ENCODE assay signal across 18 cellular contexts in the genomic region with DNA sequence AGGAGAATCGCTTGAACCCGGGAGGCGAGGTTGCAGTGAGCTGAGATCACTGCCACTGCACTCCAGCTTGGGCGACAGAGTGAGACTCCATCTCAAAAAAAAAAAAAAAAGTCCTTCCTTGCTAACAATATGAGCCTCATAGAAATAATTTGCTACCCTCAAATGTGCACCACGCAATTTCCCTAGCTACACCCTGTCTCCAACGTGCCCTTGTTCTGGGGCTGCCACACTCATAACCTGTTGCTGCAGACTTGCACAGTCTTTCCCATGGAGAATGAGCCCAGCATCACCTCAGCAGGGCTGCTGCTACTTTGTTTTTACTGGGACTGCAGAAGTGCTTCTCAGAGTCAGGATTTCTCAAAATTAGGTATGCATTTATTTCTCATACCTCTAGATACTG. TPM values are rescaled to one million over a fixed set of nuclear protein-coding genes. Genes with fewer than 3 reads are reported as not detected.
A peak's percentile ranks its signal among the peaks of the same experiment; 100 is the strongest.
DNase-seq lines count a peak whose midpoint lies in the region; ATAC-seq and TF ChIP-seq lines count a peak whose summit lies in the region.
"Had no signal": no experiment of that assay in that cellular context is flagged by ENCODE, and none has a peak within 500 bp of the region (broad histone marks: within the 10 kb centered on the region; RNA-seq: fewer than 3 reads in every experiment).

No MANE protein-coding gene starts in this region.

- DNase-seq in activated B cell treated with CpG ODN at 0.5 μM for 24 hours: no peak
- no peak for DNase-seq in neural progenitor cell (ENCODE audit: low spot score)
- no peak for DNase-seq in NCI-H1417 treated with DMSO at 0.1 percent for 48 hours (lab: John Stamatoyannopoulos, UW)
- DNase-seq in breast epithelium (ENCODE audit: low spot score in 2 of 2): no peak
- DNase-seq in DMS 273 (lab: John Stamatoyannopoulos, UW; ENCODE audit: unreplicated experiment): no peak
- DNase-seq: DMS 273 treated with DMSO at 0.1 percent for 48 hours, DND-41, Kasumi-1, MG63, NCI-H1048, NCI-H146, NCI-H2081 treated with DMSO at 0.1 percent for 48 hours, NCI-H82, RPMI8226, SHP77 treated with DMSO at 0.1 percent for 48 hours had no signal

- no peaks in the 10 kb centered on the region for H4K20me1 ChIP-seq in BLaER1
- no peaks in the 10 kb centered on the region for H4K20me1 ChIP-seq in neural progenitor cell (ENCODE audit: low read depth)

- H3K27ac ChIP-seq in BLaER1 (peak overlapping the region; percentile 94), HEK293 (ENCODE audit: extremely low read depth, low read depth, low read length) (no peak overlapping the region), neural progenitor cell (no peak overlapping the region), breast epithelium (no peak overlapping the region)

- POLR2A ChIA-PET in HEK293 (lab: Yijun Ruan, JAX): no interaction called here
- POLR2A ChIA-PET in activated B cell treated with CpG ODN at 0.5 μM for 24 hours (lab: Charles Lee): interaction anchor here (1.0 to 3.5 kb wide), 5 partner anchors 14 to 216 kb away, joined by 4 to 18 read pairs (median 8); a partner anchor contains a TSS

- peaks cover 1% of the 10 kb centered on the region for H3K36me3 Mint-ChIP-seq in activated B cell treated with CpG ODN at 0.5 μM for 24 hours (ENCODE audit: low read depth)
- H3K36me3 Mint-ChIP-seq in neural progenitor cell: peaks cover 5% of the 10 kb centered on the region

- intact Hi-C loops in activated B cell treated with CpG ODN at 0.5 μM for 24 hours (cut with micrococcal nuclease): loop anchor here (5.0 kb wide), 1 partner anchor 41 kb away; no protein-coding TSS in a partner anchor
- intact Hi-C loops in breast epithelium (cut with DNase I; ENCODE audit: low total_unique reads): no loop called here

- no peak for ATAC-seq in activated B cell treated with CpG ODN at 0.5 μM for 24 hours (ENCODE audit: low read depth)

- H3K4me1 Mint-ChIP-seq in activated B cell treated with CpG ODN at 0.5 μM for 24 hours (peaks cover 18% of the 10 kb centered on the region), neural progenitor cell (peaks cover 2% of the 10 kb centered on the region)

- H3K79me2 ChIP-seq in neural progenitor cell (ENCODE audit: low read depth): no peaks in the 10 kb centered on the region

- H3K4me2 ChIP-seq in BLaER1 (peak overlapping the region; percentile 75), neural progenitor cell (no peak overlapping the region)
- H3K4me2 ChIP-seq: SK-N-SH had no signal

- no peak for TF ChIP-seq POLR2A in breast epithelium (IDR thresholded peaks at IDR 0.05)

- peaks cover 16% of the 10 kb centered on the region for H3K4me1 ChIP-seq in BLaER1
- H3K4me1 ChIP-seq in HEK293 (ENCODE audit: control insufficient read depth, insufficient read depth, low read length): no peaks in the 10 kb centered on the region
- H3K4me1 ChIP-seq in neural progenitor cell: no peaks in the 10 kb centered on the region
- H3K4me1 ChIP-seq in breast epithelium: no peaks in the 10 kb centered on the region

- H3K4me3 Mint-ChIP-seq in activated B cell treated with CpG ODN at 0.5 μM for 24 hours (peak overlapping the region; percentile 50), neural progenitor cell (peak overlapping the region; percentile 38)

- H3K27me3 ChIP-seq in BLaER1: no peaks in the 10 kb centered on the region
- H3K27me3 ChIP-seq in neural progenitor cell: peaks cover 3% of the 10 kb centered on the region
- no peaks in the 10 kb centered on the region for H3K27me3 ChIP-seq in breast epithelium
- H3K27me3 ChIP-seq: MG63 had no signal

- H3K9ac ChIP-seq in BLaER1 (peak overlapping the region; percentile 82), neural progenitor cell (no peak overlapping the region)
- H3K9ac ChIP-seq: SK-N-SH had no signal

- H3K27me3 Mint-ChIP-seq in activated B cell treated with CpG ODN at 0.5 μM for 24 hours (no peaks in the 10 kb centered on the region), neural progenitor cell (ENCODE audit: insufficient read depth, low read depth) (peaks cover 4% of the 10 kb centered on the region)

- H3K9me3 Mint-ChIP-seq in activated B cell treated with CpG ODN at 0.5 μM for 24 hours: peaks cover 2% of the 10 kb centered on the region
- H3K9me3 Mint-ChIP-seq in neural progenitor cell: peaks cover 18% of the 10 kb centered on the region

- H3K4me3 ChIP-seq in BLaER1 (peak overlapping the region; percentile 46), HEK293 (ENCODE audit: low read depth, low read length) (no peak overlapping the region), neural progenitor cell (no peak overlapping the region), breast epithelium (no peak overlapping the region)
- H3K4me3 ChIP-seq: MG63 had no signal

- TF ChIP-seq CTCF in HEK293 (tag by site-specific recombination; IDR thresholded peaks at IDR 0.05): no peak
- no peak for TF ChIP-seq CTCF in activated B cell treated with CpG ODN at 0.5 μM for 24 hours (IDR thresholded peaks at IDR 0.05)
- no peak for TF ChIP-seq CTCF in neural progenitor cell (IDR thresholded peaks at IDR 0.05)
- no peak for TF ChIP-seq CTCF in breast epithelium (IDR thresholded peaks at IDR 0.05)

- CTCF ChIA-PET in HEK293 (lab: Yijun Ruan, JAX): interaction anchor here (0.6 to 3.6 kb wide), 36 partner anchors 8 to 771 kb away, joined by 3 to 77 read pairs (median 4); no protein-coding TSS in a partner anchor
- CTCF ChIA-PET in activated B cell treated with CpG ODN at 0.5 μM for 24 hours (lab: Charles Lee): interaction anchor here (0.9 to 3.8 kb wide), 23 partner anchors 8 to 311 kb away, joined by 3 to 57 read pairs (median 6); a partner anchor contains a TSS

- H3K27ac Mint-ChIP-seq in activated B cell treated with CpG ODN at 0.5 μM for 24 hours (peak overlapping the region; percentile 96), neural progenitor cell (no peak overlapping the region)

- H3K36me3 ChIP-seq in BLaER1 (no peaks in the 10 kb centered on the region), HEK293 (ENCODE audit: control insufficient read depth in 2 of 2, insufficient read depth in 1 of 2, low read length in 2 of 2) (no peaks in the 10 kb centered on the region), neural progenitor cell (no peaks in the 10 kb centered on the region), breast epithelium (no peaks in the 10 kb centered on the region)
- H3K36me3 ChIP-seq: MG63 had no signal

- no peak overlapping the region for H2AFZ ChIP-seq in neural progenitor cell (replicated peaks)

- no peaks in the 10 kb centered on the region for H3F3A ChIP-seq in neural progenitor cell (ENCODE audit: low read depth)

- H3K9me3 ChIP-seq in BLaER1 (peaks cover 8% of the 10 kb centered on the region), HEK293 (ENCODE audit: control insufficient read depth, insufficient read depth, low read depth, low read length) (no peaks in the 10 kb centered on the region), neural progenitor cell (ENCODE audit: low read depth) (no peaks in the 10 kb centered on the region), breast epithelium (no peaks in the 10 kb centered on the region)
- H3K9me3 ChIP-seq: MG63, SK-N-SH had no signal

TF ChIP-seq in HEK293, 187 proteins besides CTCF, POLR2A, EP300 and RAD21:
- TF ChIP-seq ZNF311 (tag by site-specific recombination; IDR thresholded peaks at IDR 0.05; ENCODE audit: borderline replicate concordance): no peak
- TF ChIP-seq ZNF248 (tag by site-specific recombination; IDR thresholded peaks at IDR 0.05): no peak
- peak; percentile 54 for TF ChIP-seq SCRT2 (tag by site-specific recombination; IDR thresholded peaks at IDR 0.05)
- TF ChIP-seq ZNF596 (tag by site-specific recombination; IDR thresholded peaks at IDR 0.05): no peak
- TF ChIP-seq ZNF335 (tag by site-specific recombination; conservative IDR thresholded peaks at IDR 0.05): no peak
- TF ChIP-seq ZFP41 (tag by site-specific recombination; IDR thresholded peaks at IDR 0.05; ENCODE audit: borderline replicate concordance): no peak
- TF ChIP-seq ZNF664 (tag by site-specific recombination; IDR thresholded peaks at IDR 0.05): no peak
- TF ChIP-seq ZBTB48 (tag by site-specific recombination; IDR thresholded peaks at IDR 0.05): no peak

RNA-seq across cellular contexts. Expression of a gene that starts 46.4 kb away (rescaled TPM):
- total RNA-seq in activated B cell treated with CpG ODN at 0.5 μM for 24 hours: 48.5 and 53.2 TPM in 2 replicates
- total RNA-seq in neural progenitor cell (ENCODE audit: low replicate concordance): 40.4 and 68.9 TPM in 2 replicates
- 10 to 100 TPM; 29.9 to 51.1 (median 41.6) TPM for total RNA-seq in breast epithelium
